2 cellular contexts compared by ENCODE assay signal in the genomic region with DNA sequence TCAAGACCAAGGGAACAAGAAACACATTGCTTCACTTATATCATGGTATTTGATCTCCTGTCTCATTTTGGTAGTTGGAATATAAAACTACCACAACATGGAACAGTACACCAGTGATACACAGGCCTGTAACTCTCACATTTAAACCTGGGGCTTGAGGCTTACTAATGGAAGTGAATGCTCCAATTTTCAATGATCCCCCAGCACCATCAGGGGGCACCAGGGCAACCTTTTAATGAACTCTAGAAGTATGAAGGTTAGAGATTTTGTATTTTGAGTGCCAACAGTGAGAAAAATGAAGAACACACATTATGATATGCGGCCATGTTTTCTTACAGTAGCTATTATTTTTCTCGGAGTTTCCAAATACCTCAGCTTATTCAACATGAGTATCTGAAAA.
TF ChIP-seq lines count a peak whose summit lies in the region.

No MANE protein-coding gene starts in this region.

TF ChIP-seq in HCT116, 20 proteins besides CTCF, POLR2A, EP300 and RAD21 (continued from another document):
- TF ChIP-seq TCF7L2 (IDR thresholded peaks at IDR 0.05; ENCODE audit: borderline replicate concordance, extremely low read depth, insufficient read depth, insufficient read length) (no peak), EGR1 (IDR thresholded peaks at IDR 0.05; ENCODE audit: low read depth) (no peak), CEBPB (IDR thresholded peaks at IDR 0.05; ENCODE audit: low read depth) (no peak), SP1 (IDR thresholded peaks at IDR 0.05; ENCODE audit: low read depth) (no peak)

TF ChIP-seq in WTC11, 78 proteins besides CTCF, POLR2A, EP300 and RAD21 (continued from another document):
- TF ChIP-seq ATF2 (CRISPR knock-in tag; IDR thresholded peaks at IDR 0.05; ENCODE audit: borderline replicate concordance, low read depth): no peak
- no peak for TF ChIP-seq SOX15 (CRISPR knock-in tag; IDR thresholded peaks at IDR 0.05)
- TF ChIP-seq, protein P1, sequence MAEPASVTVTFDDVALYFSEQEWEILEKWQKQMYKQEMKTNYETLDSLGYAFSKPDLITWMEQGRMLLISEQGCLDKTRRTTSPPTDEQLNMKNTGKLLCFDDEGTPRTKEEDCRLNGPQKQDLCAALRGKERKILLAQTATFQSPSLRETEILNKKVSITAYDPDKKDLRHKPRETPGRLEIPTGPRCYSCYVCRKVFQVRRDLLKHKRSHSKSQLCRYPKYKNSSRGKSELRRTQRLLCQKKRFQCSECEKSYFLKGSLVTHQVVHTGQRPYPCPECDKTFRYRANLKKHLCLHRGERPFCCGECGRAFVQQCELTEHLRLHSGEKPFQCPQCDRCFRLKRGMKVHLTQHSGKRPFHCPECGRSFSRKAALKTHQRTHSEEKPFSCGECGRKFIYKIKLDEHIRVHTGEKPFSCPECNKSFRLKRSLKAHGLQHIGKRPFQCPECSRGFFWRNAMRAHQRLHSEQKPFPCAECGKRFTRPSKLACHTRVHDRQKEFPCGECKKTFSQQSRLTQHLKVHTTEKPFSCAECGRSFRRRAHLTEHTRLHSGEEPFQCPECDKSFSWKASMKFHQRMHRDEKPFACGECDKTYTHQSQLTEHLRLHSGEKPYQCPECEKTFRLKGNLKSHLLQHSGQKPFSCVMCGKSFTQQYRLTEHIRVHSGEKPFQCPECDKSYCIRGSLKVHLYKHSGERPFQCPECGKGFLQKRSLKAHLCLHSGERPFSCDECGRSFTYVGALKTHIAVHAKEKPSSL (CRISPR knock-in tag; conservative IDR thresholded peaks at IDR 0.05): no peak
- TF ChIP-seq, protein P2, sequence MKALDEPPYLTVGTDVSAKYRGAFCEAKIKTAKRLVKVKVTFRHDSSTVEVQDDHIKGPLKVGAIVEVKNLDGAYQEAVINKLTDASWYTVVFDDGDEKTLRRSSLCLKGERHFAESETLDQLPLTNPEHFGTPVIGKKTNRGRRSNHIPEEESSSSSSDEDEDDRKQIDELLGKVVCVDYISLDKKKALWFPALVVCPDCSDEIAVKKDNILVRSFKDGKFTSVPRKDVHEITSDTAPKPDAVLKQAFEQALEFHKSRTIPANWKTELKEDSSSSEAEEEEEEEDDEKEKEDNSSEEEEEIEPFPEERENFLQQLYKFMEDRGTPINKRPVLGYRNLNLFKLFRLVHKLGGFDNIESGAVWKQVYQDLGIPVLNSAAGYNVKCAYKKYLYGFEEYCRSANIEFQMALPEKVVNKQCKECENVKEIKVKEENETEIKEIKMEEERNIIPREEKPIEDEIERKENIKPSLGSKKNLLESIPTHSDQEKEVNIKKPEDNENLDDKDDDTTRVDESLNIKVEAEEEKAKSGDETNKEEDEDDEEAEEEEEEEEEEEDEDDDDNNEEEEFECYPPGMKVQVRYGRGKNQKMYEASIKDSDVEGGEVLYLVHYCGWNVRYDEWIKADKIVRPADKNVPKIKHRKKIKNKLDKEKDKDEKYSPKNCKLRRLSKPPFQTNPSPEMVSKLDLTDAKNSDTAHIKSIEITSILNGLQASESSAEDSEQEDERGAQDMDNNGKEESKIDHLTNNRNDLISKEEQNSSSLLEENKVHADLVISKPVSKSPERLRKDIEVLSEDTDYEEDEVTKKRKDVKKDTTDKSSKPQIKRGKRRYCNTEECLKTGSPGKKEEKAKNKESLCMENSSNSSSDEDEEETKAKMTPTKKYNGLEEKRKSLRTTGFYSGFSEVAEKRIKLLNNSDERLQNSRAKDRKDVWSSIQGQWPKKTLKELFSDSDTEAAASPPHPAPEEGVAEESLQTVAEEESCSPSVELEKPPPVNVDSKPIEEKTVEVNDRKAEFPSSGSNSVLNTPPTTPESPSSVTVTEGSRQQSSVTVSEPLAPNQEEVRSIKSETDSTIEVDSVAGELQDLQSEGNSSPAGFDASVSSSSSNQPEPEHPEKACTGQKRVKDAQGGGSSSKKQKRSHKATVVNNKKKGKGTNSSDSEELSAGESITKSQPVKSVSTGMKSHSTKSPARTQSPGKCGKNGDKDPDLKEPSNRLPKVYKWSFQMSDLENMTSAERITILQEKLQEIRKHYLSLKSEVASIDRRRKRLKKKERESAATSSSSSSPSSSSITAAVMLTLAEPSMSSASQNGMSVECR (CRISPR knock-in tag; IDR thresholded peaks at IDR 0.05; ENCODE audit: borderline replicate concordance): no peak
- TF ChIP-seq SP1 (CRISPR knock-in tag; conservative IDR thresholded peaks at IDR 0.05): no peak
- no peak for TF ChIP-seq CBFB (CRISPR knock-in tag; IDR thresholded peaks at IDR 0.05; ENCODE audit: low read depth)
- no peak for TF ChIP-seq ATF3 (CRISPR knock-in tag; conservative IDR thresholded peaks at IDR 0.05)
- no peak for TF ChIP-seq ERG (CRISPR knock-in tag; IDR thresholded peaks at IDR 0.05)
- TF ChIP-seq ZNF138 (CRISPR knock-in tag; conservative IDR thresholded peaks at IDR 0.05): no peak
- TF ChIP-seq MXD4 (CRISPR knock-in tag; IDR thresholded peaks at IDR 0.05; ENCODE audit: borderline replicate concordance): no peak
